8 cellular contexts compared by ENCODE assay signal in the genomic region with DNA sequence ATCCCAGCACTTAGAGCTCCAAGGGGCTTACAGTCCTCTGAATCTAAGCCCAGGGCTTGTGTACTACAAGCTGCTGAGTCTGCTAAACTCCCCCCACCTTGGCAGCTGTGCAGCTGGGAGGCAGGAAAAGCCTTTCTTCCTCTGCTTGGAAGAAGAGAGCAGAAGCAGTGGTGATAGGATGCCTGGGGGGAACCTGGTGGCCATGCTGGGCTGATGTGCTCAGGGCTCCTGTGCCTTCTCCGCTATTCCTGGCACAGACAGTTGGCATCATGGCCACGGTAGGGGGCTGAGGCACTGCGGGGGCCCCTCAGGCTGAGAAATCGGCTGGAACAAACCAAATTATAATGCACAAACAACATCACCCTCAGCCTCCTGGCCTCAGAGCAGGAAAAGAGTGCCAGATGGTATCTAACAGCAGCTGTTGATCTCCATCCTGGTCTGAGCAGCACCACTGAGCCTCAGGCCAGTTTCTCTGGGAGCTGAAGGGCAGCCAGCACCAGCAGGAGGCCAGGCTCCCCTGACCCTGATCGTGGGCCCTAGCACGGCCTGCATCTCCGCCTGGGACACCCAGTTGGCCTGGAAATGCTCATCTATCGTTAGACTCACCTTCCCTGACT. TPM values are rescaled to one million over a fixed set of nuclear protein-coding genes. Genes with fewer than 3 reads are reported as not detected.
A peak's percentile ranks its signal among the peaks of the same experiment; 100 is the strongest.
DNase-seq lines count a peak whose midpoint lies in the region; ATAC-seq and TF ChIP-seq lines count a peak whose summit lies in the region.

No MANE protein-coding gene starts in this region.

- 86% methylated on average over 7 of the region's 8 CpGs for WGBS in hepatocyte (ENCODE audit: low lambda C conversion rate, missing lambda C conversion rate)
- 51 to 69% (median 56%) methylated on average over 8 of the region's 8 CpGs for WGBS in spleen, 5 donors

- TF ChIP-seq POLR2A in spleen (IDR thresholded peaks at IDR 0.05) = no peak

- no peaks in the 10 kb centered on the region for H3K9me3 ChIP-seq in ascending aorta
- no peaks in the 10 kb centered on the region for H3K9me3 ChIP-seq in hepatocyte (ENCODE audit: low read depth)
- H3K9me3 ChIP-seq in spleen = no peaks in the 10 kb centered on the region

- TF ChIP-seq CTCF in ascending aorta (IDR thresholded peaks at IDR 0.05) = no peak
- TF ChIP-seq CTCF in hepatocyte (IDR thresholded peaks at IDR 0.05; ENCODE audit: poor library complexity) = no peak
- no peak for TF ChIP-seq CTCF in spleen (IDR thresholded peaks at IDR 0.05 in 8 of 11, conservative IDR thresholded peaks at IDR 0.05 in 3 of 11)
- no peak for TF ChIP-seq CTCF in omental fat pad (IDR thresholded peaks at IDR 0.05)

- peak; percentile 39 for DNase-seq in LHCN-M2 (ENCODE audit: low read depth)
- no peak for DNase-seq in ascending aorta (ENCODE audit: low spot score in 2 of 2)
- peak; percentile 56 for DNase-seq in hepatocyte (ENCODE audit: low spot score)
- DNase-seq in spleen = no peak
- DNase-seq in NCI-H510A (lab: John Stamatoyannopoulos, UW) = no peak
- no peak for DNase-seq in RPMI8226
- no peak for DNase-seq in omental fat pad (ENCODE audit: low spot score)
- DNase-seq in NCI-H526 treated with DMSO at 0.1 percent for 48 hours (lab: John Stamatoyannopoulos, UW) = no peak

- no peak overlapping the region for H2AFZ ChIP-seq in hepatocyte

- H3K36me3 ChIP-seq in ascending aorta (peaks cover 46 to 69% of the 10 kb centered on the region in 2 donors), hepatocyte (replicated peaks; ENCODE audit: insufficient read depth, low read depth) (no peaks in the 10 kb centered on the region), spleen (peaks cover 4 to 100% (median 84%) of the 10 kb centered on the region in 6 donors)

- no peak overlapping the region for H3K4me2 ChIP-seq in hepatocyte

- H3K4me1 ChIP-seq in ascending aorta (peaks cover 19 to 42% of the 10 kb centered on the region in 2 donors), hepatocyte (ENCODE audit: insufficient read depth) (peaks cover 20% of the 10 kb centered on the region), spleen (peaks cover 5 to 25% (median 19%) of the 10 kb centered on the region in 6 donors)

- no peaks in the 10 kb centered on the region for H3K9me2 ChIP-seq in hepatocyte (replicated peaks; ENCODE audit: insufficient read depth)

- no peaks in the 10 kb centered on the region for H3K27me3 ChIP-seq in ascending aorta
- H3K27me3 ChIP-seq in hepatocyte = no peaks in the 10 kb centered on the region
- no peaks in the 10 kb centered on the region for H3K27me3 ChIP-seq in spleen (replicated peaks in 1 of 7)

- H3K4me3 ChIP-seq in ascending aorta = no peak overlapping the region
- no peak overlapping the region for H3K4me3 ChIP-seq in hepatocyte
- H3K4me3 ChIP-seq in spleen = no peak overlapping the region

- intact Hi-C loops in ascending aorta (cut with DNase I) (loop anchor here (2.0 kb wide), 2 partner anchors 16 to 22 kb away; no protein-coding TSS in a partner anchor), spleen (cut with DNase I; ENCODE audit: low total_unique reads) (loop anchor here (2.0 kb wide), 1 partner anchor 112 kb away; no protein-coding TSS in a partner anchor)

- peak overlapping the region; percentile 76 to 80 for H3K27ac ChIP-seq in ascending aorta
- H3K27ac ChIP-seq in hepatocyte = peak overlapping the region; percentile 96
- H3K27ac ChIP-seq in spleen = peak overlapping the region in 5 of 8 donors; percentile 43 to 64 (median 56)

- no peaks in the 10 kb centered on the region for H4K20me1 ChIP-seq in hepatocyte (ENCODE audit: insufficient read depth, poor library complexity, severe bottlenecking)

- H3K79me2 ChIP-seq in hepatocyte = peaks cover 6% of the 10 kb centered on the region

- ATAC-seq in omental fat pad (ENCODE audit: low FRiP score) = no peak

RNA-seq across cellular contexts. Expression of a gene that starts 35.8 kb away (rescaled TPM):
- total RNA-seq in LHCN-M2 (2014; rRNA removed) (50.5 and 61.5 TPM in 2 replicates), ascending aorta (336 TPM), hepatocyte (35.1 and 60.8 TPM in 2 replicates), spleen (100 to 1,000 TPM in 5 of 7 donors, 10 to 100 TPM in 2; 95.3 to 142 (median 124) TPM), omental fat pad (100 to 1,000 TPM in 2 of 4 donors, 10 to 100 TPM in 2; 43.5 to 158 (median 114) TPM)
- 54.0 TPM for polyA plus RNA-seq in LHCN-M2 (2012)
- polyA plus RNA-seq in hepatocyte (84.4 and 90.6 TPM in 2 replicates), spleen (10 to 100 TPM; 17.2 to 44.4 (median 24.1) TPM)

Comparison
In these comparisons a context has a peak if more than half of its experiments do, and no peak if none do; other contexts are left out.
1. DNase-seq: peak in LHCN-M2 (single experiment) and hepatocyte (single experiment); none in ascending aorta (0 of 2), spleen (single experiment), NCI-H510A (single experiment), RPMI8226 (single experiment), omental fat pad (single experiment) and NCI-H526 treated with DMSO at 0.1 percent for 48 hours (single experiment).
2. Peak in every context shown above with its lines, with median percentiles within 50 percentile points of each other: H3K27ac ChIP-seq.